ENCODE assay signal across 27 cellular contexts in the genomic region with DNA sequence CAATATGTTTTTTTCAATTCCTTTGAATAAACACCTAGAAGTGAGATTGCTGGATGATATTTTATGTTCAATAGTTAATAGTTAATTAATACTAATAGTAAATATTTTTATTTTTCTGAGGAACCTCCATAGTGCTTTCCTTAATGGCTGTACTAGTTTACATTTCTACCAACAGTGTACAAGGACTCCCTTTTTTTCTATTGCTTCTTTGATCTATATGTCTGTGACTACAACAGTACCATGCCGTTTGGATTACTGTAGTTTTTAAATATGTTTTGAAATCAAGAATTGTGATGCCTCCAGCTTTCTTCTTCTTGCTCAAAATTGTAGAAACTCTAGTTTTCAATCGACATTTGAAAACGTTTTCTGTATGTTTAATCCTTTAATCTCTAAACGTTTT. TPM values are rescaled to one million over a fixed set of nuclear protein-coding genes. Genes with fewer than 3 reads are reported as not detected.
"Had no signal": no experiment of that assay in that cellular context is flagged by ENCODE, and none has a peak within 500 bp of the region (broad histone marks: within the 10 kb centered on the region; RNA-seq: fewer than 3 reads in every experiment).

No MANE protein-coding gene starts in this region.

- DNase-seq: stimulated activated CD4-positive, alpha-beta T cell treated with anti-CD3 and anti-CD28 coated beads, Interleukin-2, amount 100 ng/mL, for 48 hours; stimulated activated CD4-positive, alpha-beta T cell treated with anti-CD3 and anti-CD28 coated beads, Interleukin-4, amount 100 ng/mL, for 1 hour; stimulated activated CD4-positive, alpha-beta T cell treated with anti-CD3 and anti-CD28 coated beads, Interleukin-4, amount 100 ng/mL, for 24 hours; stimulated activated CD4-positive, alpha-beta T cell treated with anti-CD3 and anti-CD28 coated beads, Interleukin-4, amount 100 ng/mL, for 4 hours; stimulated activated CD8-positive, alpha-beta memory T cell treated with anti-CD3 and anti-CD28 coated beads, Interleukin-4, amount 100 ng/mL, for 48 hours; stimulated activated naive B cell treated with anti-CD40 and anti-IgM and Interleukin-4, amounts not matched to agents 10 μg/mL and 1 μg/mL and 100 μg/mL, for 72 hours; stimulated activated naive CD4-positive, alpha-beta T cell; stimulated activated naive CD4-positive, alpha-beta T cell treated with Interleukin-2 at 50 U/mL for 16 hours; stimulated activated naive CD8-positive, alpha-beta T cell treated with anti-CD3 and anti-CD28 coated beads, Interleukin-15, amount 100 ng/mL, for 72 hours; stimulated activated naive CD8-positive, alpha-beta T cell treated with anti-CD3 and anti-CD28 coated beads, Interleukin-15, Interleukin-2, amounts not matched to agents 100 U/mL and 50 U/mL, for 24 hours; stomach; substantia nigra; testis; thyroid gland; tibial artery; transverse colon; trophoblast cell; upper lobe of left lung; upper lobe of right lung; uterus had no signal

- H3K9me3 ChIP-seq: stomach, testis, thoracic aorta, thyroid gland, tibial artery, upper lobe of right lung, vagina had no signal

- H3K4me3 ChIP-seq: stomach, suprapubic skin, testis, thoracic aorta, thyroid gland, tibial artery, tibial nerve, transverse colon, upper lobe of left lung, upper lobe of right lung, uterus, vagina had no signal

- H3K27me3 ChIP-seq: stomach, suprapubic skin, testis, thyroid gland, tibial artery, tibial nerve, transverse colon, upper lobe of left lung, upper lobe of right lung, uterus, vagina had no signal

- H3K36me3 ChIP-seq: stomach, suprapubic skin, thoracic aorta, thyroid gland, tibial artery, tibial nerve, transverse colon, upper lobe of left lung, upper lobe of right lung, uterus, vagina had no signal

- H3K4me1 ChIP-seq: stomach, suprapubic skin, testis, thyroid gland, tibial artery, tibial nerve, transverse colon, upper lobe of left lung, upper lobe of right lung, uterus, vagina had no signal

- H3K27ac ChIP-seq: stomach, suprapubic skin, testis, thoracic aorta, thyroid gland, tibial artery, tibial nerve, transverse colon, upper lobe of left lung, upper lobe of right lung, uterus, vagina had no signal

- FAIRE-seq: urothelium cell line had no signal

- ATAC-seq: stimulated activated effector memory CD8-positive, alpha-beta T cell treated with anti-CD3 and anti-CD28 coated beads, Interleukin-12 subunit alpha, Interleukin-12 subunit beta, amount 100 ng/mL, for 72 hours; stimulated activated memory B cell treated with anti-CD40 and anti-IgM and Interleukin-4, amounts not matched to agents 10 μg/mL and 1 μg/mL and 100 μg/mL, for 72 hours; stimulated activated naive B cell treated with anti-CD40 and anti-IgM and Interleukin-4, amounts not matched to agents 10 μg/mL and 1 μg/mL and 100 μg/mL, for 72 hours; stimulated activated naive CD8-positive, alpha-beta T cell treated with anti-CD3 and anti-CD28 coated beads, Interleukin-15, amount 100 ng/mL, for 72 hours; stimulated activated naive CD8-positive, alpha-beta T cell treated with anti-CD3 and anti-CD28 coated beads, Interleukin-15, Interleukin-2, amounts not matched to agents 100 U/mL and 50 U/mL, for 24 hours; upper lobe of right lung had no signal

RNA-seq across cellular contexts. Expression of a gene that starts 39.5 kb away (rescaled TPM):
- total RNA-seq: thoracic aorta had no signal
- polyA plus RNA-seq: stomach had no signal
